ENCODE assay signal across 10 cellular contexts in genomic region chr10:98445200-98445812, GRCh38. TPM values are rescaled to one million over a fixed set of nuclear protein-coding genes. Genes with fewer than 3 reads are reported as not detected.
DNase-seq lines count a peak whose midpoint lies in the region; ATAC-seq, FAIRE-seq and TF ChIP-seq lines count a peak whose summit lies in the region.
"Had no signal": no experiment of that assay in that cellular context is flagged by ENCODE, and none has a peak within 500 bp of the region (broad histone marks: within the 10 kb centered on the region; RNA-seq: fewer than 3 reads in every experiment).

No MANE protein-coding gene starts in this region.

- H3K18ac ChIP-seq in mesendoderm (ENCODE audit: low read length): no peak overlapping the region

- no peak overlapping the region for H3K23ac ChIP-seq in mesendoderm (ENCODE audit: low read length)

- peak overlapping the region; percentile 92 for H3K9ac ChIP-seq in astrocyte (ENCODE audit: low read length)
- peak overlapping the region; percentile 14 for H3K9ac ChIP-seq in mesendoderm (ENCODE audit: low read length)

- no peaks in the 10 kb centered on the region for H3K4me1 Mint-ChIP-seq in astrocyte (ENCODE audit: low read depth, unreplicated experiment)

- H2BK15ac ChIP-seq in mesendoderm (replicated peaks; ENCODE audit: low read depth): no peak overlapping the region

- H3K27ac ChIP-seq in left ventricle myocardium inferior (replicated peaks) (peak overlapping the region; percentile 87), astrocyte (ENCODE audit: low read depth, low read length) (no peak overlapping the region), mesendoderm (ENCODE audit: low read depth, low read length) (no peak overlapping the region), upper lobe of right lung (no peak overlapping the region)
- H3K27ac ChIP-seq: VCaP had no signal

- peaks cover 25% of the 10 kb centered on the region for H3K79me2 ChIP-seq in astrocyte (ENCODE audit: insufficient read depth, low read length)
- peaks cover 1% of the 10 kb centered on the region for H3K79me2 ChIP-seq in mesendoderm (ENCODE audit: control insufficient read depth, insufficient read depth, low read length)

- FAIRE-seq in astrocyte (lab: Jason Lieb, UNC): no peak

- no peak for ATAC-seq in upper lobe of right lung
- ATAC-seq in left lobe of liver: no peak

- peaks cover 17% of the 10 kb centered on the region for H4K20me1 ChIP-seq in astrocyte (ENCODE audit: insufficient read depth, low read length)

- DNase-seq in left ventricle myocardium inferior (no peak), cardiac septum (ENCODE audit: low spot score) (no peak), astrocyte (ENCODE audit: low read depth) (no peak), mesendoderm (no peak), upper lobe of right lung (no peak), amygdala (lab: John Stamatoyannopoulos, UW) (no peak), superior temporal gyrus (ENCODE audit: extremely low spot score) (no peak), left lobe of liver (ENCODE audit: low spot score) (no peak)
- DNase-seq: NCI-H1092 treated with DMSO at 0.1 percent for 48 hours had no signal

- H3K4me2 ChIP-seq in astrocyte (ENCODE audit: low read length): peak overlapping the region; percentile 84
- no peak overlapping the region for H3K4me2 ChIP-seq in mesendoderm (ENCODE audit: low read length)

- H4K5ac ChIP-seq in mesendoderm (ENCODE audit: low read length): no peak overlapping the region

- H3K79me1 ChIP-seq in mesendoderm (ENCODE audit: low read length): peaks cover 7% of the 10 kb centered on the region

- H3K27me3 ChIP-seq in left ventricle myocardium inferior (ENCODE audit: low read depth): no peaks in the 10 kb centered on the region
- H3K27me3 ChIP-seq in astrocyte (ENCODE audit: insufficient read depth, low read length): no peaks in the 10 kb centered on the region
- no peaks in the 10 kb centered on the region for H3K27me3 ChIP-seq in mesendoderm (ENCODE audit: insufficient read depth, low read length, poor library complexity)
- no peaks in the 10 kb centered on the region for H3K27me3 ChIP-seq in upper lobe of right lung

- whole genome bisulfite sequencing in mesendoderm (ENCODE audit: extremely low coverage, insufficient coverage, low lambda C conversion rate): no CpG with 5 or more reads among the region's 10 CpGs

- no peak overlapping the region for H3K27ac Mint-ChIP-seq in astrocyte (ENCODE audit: unreplicated experiment)

- no peak overlapping the region for H3K4ac ChIP-seq in mesendoderm (ENCODE audit: low read depth, low read length)

- intact Hi-C loops in left ventricle myocardium inferior (cut with micrococcal nuclease): no loop called here
- intact Hi-C loops in cardiac septum (cut with DNase I): no loop called here
- intact Hi-C loops in upper lobe of right lung (cut with DNase I): no loop called here

- no peak overlapping the region for H2AFZ ChIP-seq in astrocyte (ENCODE audit: low read depth, low read length)

- H3K4me3 ChIP-seq in left ventricle myocardium inferior (peak overlapping the region; percentile 81), astrocyte (ENCODE audit: insufficient read depth, low read depth, low read length) (peak overlapping the region; percentile 69), mesendoderm (ENCODE audit: low read length) (no peak overlapping the region), upper lobe of right lung (peak overlapping the region; percentile 91)

- TF ChIP-seq CTCF in left ventricle myocardium inferior (IDR thresholded peaks at IDR 0.05; ENCODE audit: borderline replicate concordance) (no peak), astrocyte (IDR thresholded peaks at IDR 0.05; ENCODE audit: insufficient read depth, low read depth, low read length) (no peak), upper lobe of right lung (IDR thresholded peaks at IDR 0.05) (no peak)

- H2BK120ac ChIP-seq in mesendoderm (ENCODE audit: low read depth, low read length): no peak overlapping the region

- H3K4me3 Mint-ChIP-seq in astrocyte (ENCODE audit: unreplicated experiment): peak overlapping the region; percentile 88

- H3K56ac ChIP-seq in mesendoderm (ENCODE audit: low read length): peak overlapping the region; percentile 69

- H4K8ac ChIP-seq in mesendoderm (ENCODE audit: low read depth, low read length): no peak overlapping the region

- H3K9me3 ChIP-seq in left ventricle myocardium inferior (replicated peaks): no peaks in the 10 kb centered on the region
- H3K9me3 ChIP-seq in astrocyte (ENCODE audit: insufficient read depth, low read depth, low read length): no peaks in the 10 kb centered on the region
- no peaks in the 10 kb centered on the region for H3K9me3 ChIP-seq in upper lobe of right lung

- no peak overlapping the region for H2AK5ac ChIP-seq in mesendoderm (ENCODE audit: low read length)

- H3K36me3 Mint-ChIP-seq in astrocyte (ENCODE audit: low read depth, unreplicated experiment): peaks cover 9% of the 10 kb centered on the region

- H3K36me3 ChIP-seq in left ventricle myocardium inferior: peaks cover 29% of the 10 kb centered on the region
- H3K36me3 ChIP-seq in astrocyte (ENCODE audit: insufficient read depth, low read length): peaks cover 16% of the 10 kb centered on the region
- H3K36me3 ChIP-seq in mesendoderm (ENCODE audit: control insufficient read depth, insufficient read depth, low read length): no peaks in the 10 kb centered on the region
- peaks cover 38% of the 10 kb centered on the region for H3K36me3 ChIP-seq in upper lobe of right lung

- H3K9me3 Mint-ChIP-seq in astrocyte (ENCODE audit: unreplicated experiment): peaks cover 4% of the 10 kb centered on the region

- H3K4me1 ChIP-seq in left ventricle myocardium inferior (peaks cover 25% of the 10 kb centered on the region), astrocyte (ENCODE audit: insufficient read depth, low read length) (peaks cover 4% of the 10 kb centered on the region), mesendoderm (ENCODE audit: control insufficient read depth, low read depth, low read length) (no peaks in the 10 kb centered on the region), upper lobe of right lung (no peaks in the 10 kb centered on the region)

- H3K27me3 Mint-ChIP-seq in astrocyte (ENCODE audit: low read depth, unreplicated experiment): no peaks in the 10 kb centered on the region

- no peak overlapping the region for H2BK5ac ChIP-seq in mesendoderm (ENCODE audit: low read length)

RNA-seq across cellular contexts. Expression of gene HPS1, which starts 1.4 kb away (rescaled TPM):
- 31.9 TPM for total RNA-seq in left ventricle myocardium inferior
- 34.8 TPM for total RNA-seq in cardiac septum
- total RNA-seq in astrocyte: 29.0 and 34.7 TPM in 2 replicates
- 22.7 TPM for polyA plus RNA-seq in mesendoderm (2013, experiment 1 of 2)
- 24.9 TPM for polyA plus RNA-seq in mesendoderm (2013, experiment 2 of 2)
- total RNA-seq in upper lobe of right lung: 77.7 TPM
- 26.0 TPM for total RNA-seq in left lobe of liver

RNA-seq across cellular contexts. Expression of gene PYROXD2, which starts 30.3 kb away (rescaled TPM):
- 10.4 TPM for total RNA-seq in left ventricle myocardium inferior
- 11.7 TPM for total RNA-seq in cardiac septum
- total RNA-seq in astrocyte: 4.5 TPM in 2 replicates
- 0.48 TPM for polyA plus RNA-seq in mesendoderm (2013, experiment 1 of 2)
- polyA plus RNA-seq in mesendoderm (2013, experiment 2 of 2): 1.2 TPM
- 13.0 TPM for total RNA-seq in upper lobe of right lung
- 5.4 TPM for total RNA-seq in left lobe of liver
